16 cellular contexts compared by ENCODE assay signal in genomic region chr5:143338658-143339366, GRCh38.
DNase-seq lines count a peak whose midpoint lies in the region; ATAC-seq, FAIRE-seq and TF ChIP-seq lines count a peak whose summit lies in the region.
"Had no signal": no experiment of that assay in that cellular context is flagged by ENCODE, and none has a peak within 500 bp of the region (broad histone marks: within the 10 kb centered on the region; RNA-seq: fewer than 3 reads in every experiment).

No MANE protein-coding gene starts in this region.

- no peaks in the 10 kb centered on the region for H3K9me3 Mint-ChIP-seq in natural killer cell treated with Interleukin-12 subunit alpha and Interleukin-12 subunit beta and Interleukin-15 and Interleukin-18, amount 100 ng/mL, for 72 hours

- DNase-seq in NCI-H2171 treated with DMSO at 0.1 percent for 48 hours (lab: John Stamatoyannopoulos, UW) (peak; percentile 26), NCI-H2171 (lab: John Stamatoyannopoulos, UW) (no peak), HTR-8/SVneo (ENCODE audit: insufficient read length, low spot score) (no peak), dorsolateral prefrontal cortex (no peak), H4 (ENCODE audit: low spot score) (no peak), RPMI8226 (no peak), iPS-NIHi7 (ENCODE audit: extremely low spot score) (no peak)
- no peak for DNase-seq in natural killer cell treated with Interleukin-12 subunit alpha and Interleukin-12 subunit beta and Interleukin-15 and Interleukin-18, amount 100 ng/mL, for 72 hours (ENCODE audit: low spot score)
- DNase-seq: 8988T, anterior cingulate cortex, H7, NCI-H1105, right lobe of liver, SIG-M5 had no signal

- peak overlapping the region in 34 of 59 donors; percentile 0 to 93 (median 40) for H3K27ac ChIP-seq in dorsolateral prefrontal cortex
- H3K27ac ChIP-seq: right lobe of liver, thoracic aorta had no signal

- no peak overlapping the region for H3K4me3 ChIP-seq in dorsolateral prefrontal cortex
- H3K4me3 ChIP-seq: right lobe of liver, thoracic aorta had no signal

- TF ChIP-seq CTCF in dorsolateral prefrontal cortex (IDR thresholded peaks at IDR 0.05 in 54 of 56, conservative IDR thresholded peaks at IDR 0.05 in 2 of 56; ENCODE audit: low read depth in 1 of 56, partially characterized antibody in 56 of 56) = no peak

- intact Hi-C loops in dorsolateral prefrontal cortex (cut with DNase I) = no loop called here

- H3K27me3 ChIP-seq in dorsolateral prefrontal cortex = no peaks in the 10 kb centered on the region
- H3K27me3 ChIP-seq: right lobe of liver had no signal

- ATAC-seq in natural killer cell treated with Interleukin-12 subunit alpha and Interleukin-12 subunit beta and Interleukin-15 and Interleukin-18, amount 100 ng/mL, for 72 hours = peak; percentile 29 to 64

- peak overlapping the region; percentile 40 to 62 for H3K27ac Mint-ChIP-seq in natural killer cell treated with Interleukin-12 subunit alpha and Interleukin-12 subunit beta and Interleukin-15 and Interleukin-18, amount 100 ng/mL, for 72 hours

- H3K4me3 Mint-ChIP-seq in natural killer cell treated with Interleukin-12 subunit alpha and Interleukin-12 subunit beta and Interleukin-15 and Interleukin-18, amount 100 ng/mL, for 72 hours = no peak overlapping the region

- peak; percentile 52 for FAIRE-seq in HTR-8/SVneo (lab: Jason Lieb, UNC)
- FAIRE-seq: D721Med had no signal

- no peaks in the 10 kb centered on the region for H3K27me3 Mint-ChIP-seq in natural killer cell treated with Interleukin-12 subunit alpha and Interleukin-12 subunit beta and Interleukin-15 and Interleukin-18, amount 100 ng/mL, for 72 hours

- H3K4me1 Mint-ChIP-seq in natural killer cell treated with Interleukin-12 subunit alpha and Interleukin-12 subunit beta and Interleukin-15 and Interleukin-18, amount 100 ng/mL, for 72 hours (ENCODE audit: low read depth in 2 of 2) = peaks cover 51 to 53% of the 10 kb centered on the region in 2 donors

- peaks cover 17% of the 10 kb centered on the region for H3K36me3 Mint-ChIP-seq in natural killer cell treated with Interleukin-12 subunit alpha and Interleukin-12 subunit beta and Interleukin-15 and Interleukin-18, amount 100 ng/mL, for 72 hours
